Comparison of ENCODE assay signal across 26 cellular contexts in the genomic region with DNA sequence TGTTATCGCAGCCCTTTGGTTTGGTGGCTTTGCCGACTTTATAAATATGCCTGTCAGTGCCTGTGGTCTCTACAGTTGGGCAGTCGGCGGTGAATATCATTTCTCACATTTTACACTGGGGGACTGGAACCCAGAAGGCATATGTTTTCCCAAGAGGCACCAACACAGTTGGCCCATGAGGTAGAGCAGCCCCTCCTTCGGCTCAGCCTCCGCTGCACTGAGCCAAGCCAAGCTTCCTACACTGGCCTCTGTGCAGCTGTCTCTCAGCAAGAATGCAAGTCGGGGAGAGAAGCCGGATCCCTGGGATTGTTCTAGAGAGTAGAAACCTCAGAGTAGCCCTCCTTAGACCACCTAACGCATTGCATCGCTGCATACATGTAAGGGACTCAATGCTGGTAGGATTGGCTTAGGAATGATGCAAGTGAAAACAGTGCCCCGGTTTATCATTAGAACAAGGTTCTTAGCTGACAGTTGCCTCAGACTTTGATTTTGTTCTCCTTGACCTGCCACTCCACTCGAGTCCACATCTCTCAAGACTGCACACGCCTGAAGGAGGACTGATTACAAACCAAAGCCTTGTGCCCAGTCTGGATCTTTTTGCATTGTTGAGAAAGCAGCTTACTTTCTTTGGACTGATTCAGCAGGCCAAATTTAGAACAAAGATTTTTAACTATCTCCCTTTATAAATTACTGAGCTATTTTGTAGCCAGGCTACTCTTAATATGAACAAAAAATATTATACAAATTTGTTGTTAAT.
DNase-seq lines count a peak whose midpoint lies in the region; ATAC-seq and TF ChIP-seq lines count a peak whose summit lies in the region.
"Had no signal": no experiment of that assay in that cellular context is flagged by ENCODE, and none has a peak within 500 bp of the region (broad histone marks: within the 10 kb centered on the region; RNA-seq: fewer than 3 reads in every experiment).

No MANE protein-coding gene starts in this region.

- no peaks in the 10 kb centered on the region for H3K27me3 Mint-ChIP-seq in CD4-positive, alpha-beta T cell
- H3K27me3 Mint-ChIP-seq: activated B cell treated with CpG ODN at 0.5 μM for 24 hours; activated naive CD8-positive, alpha-beta T cell had no signal

- intact Hi-C loops in heart left ventricle (cut with DNase I), result loop anchor here in 2 of 10 donors (5.0 kb wide), 2 partner anchors 47 to 67 kb away; no protein-coding TSS in a partner anchor
- intact Hi-C loops in transverse colon (cut with DNase I; ENCODE audit: low total_unique reads), result no loop called here
- intact Hi-C loops in CD4-positive, alpha-beta T cell (cut with DNase I, micrococcal nuclease), result no loop called here

- WGBS in heart left ventricle, 4 donors, result 64 to 70% (median 68%) methylated on average over 12 to 13 of the region's 13 CpGs
- WGBS in transverse colon (ENCODE audit: low coverage in 1 of 2), 2 donors, result 77 to 78% methylated on average over 4 to 13 of the region's 13 CpGs

- no peaks in the 10 kb centered on the region for H3K9me3 ChIP-seq in heart left ventricle
- no peaks in the 10 kb centered on the region for H3K9me3 ChIP-seq in osteoblast (ENCODE audit: low read depth, low read length)
- H3K9me3 ChIP-seq in transverse colon, result no peaks in the 10 kb centered on the region
- H3K9me3 ChIP-seq in CD4-positive, alpha-beta T cell (ENCODE audit: control insufficient read depth, low read length), result no peaks in the 10 kb centered on the region
- H3K9me3 ChIP-seq: upper lobe of right lung had no signal

- peaks cover 66% of the 10 kb centered on the region for H3K36me3 Mint-ChIP-seq in CD4-positive, alpha-beta T cell (ENCODE audit: low read depth)

- no peaks in the 10 kb centered on the region for H4K20me1 ChIP-seq in osteoblast (ENCODE audit: insufficient read depth, low read length)

- H3K4me3 ChIP-seq in heart left ventricle, result no peak overlapping the region
- H3K4me3 ChIP-seq in osteoblast (ENCODE audit: insufficient read depth, low read length), result no peak overlapping the region
- H3K4me3 ChIP-seq in transverse colon, result no peak overlapping the region
- H3K4me3 ChIP-seq: upper lobe of right lung had no signal

- TF ChIP-seq POLR2A in heart left ventricle (IDR thresholded peaks at IDR 0.05) (no peak), transverse colon (IDR thresholded peaks at IDR 0.05) (no peak)

- in situ Hi-C loops in transverse colon (cut with MboI; ENCODE audit: low pct_ligation_motif_present in 1 of 4, low pct_unique_long_range_greater_than_20kb in 1 of 4, low sequenced_read_pairs in 3 of 4), result no loop called here

- no peak for TF ChIP-seq EP300 in transverse colon (IDR thresholded peaks at IDR 0.05; ENCODE audit: low read depth)

- peak overlapping the region in 9 of 12 donors; percentile 18 to 68 (median 53) for H3K27ac ChIP-seq in heart left ventricle
- H3K27ac ChIP-seq in osteoblast (ENCODE audit: low read depth, low read length), result peak overlapping the region; percentile 70
- H3K27ac ChIP-seq in transverse colon, result peak overlapping the region; percentile 1 to 74 (median 66)
- no peak overlapping the region for H3K27ac ChIP-seq in CD4-positive, alpha-beta T cell (ENCODE audit: low read depth, low read length)
- H3K27ac ChIP-seq: 22Rv1, upper lobe of right lung had no signal

- POLR2A ChIA-PET in CD4-positive, alpha-beta T cell (lab: Charles Lee), result no interaction called here

- H3K4me1 Mint-ChIP-seq in CD4-positive, alpha-beta T cell (ENCODE audit: low read depth), result peaks cover 18% of the 10 kb centered on the region

- ATAC-seq in heart left ventricle, result peak in 3 of 4 donors; percentile 12 to 35 (median 29)
- no peak for ATAC-seq in GM21367 (IDR thresholded peaks at IDR 0.05; ENCODE audit: unreplicated experiment)
- no peak for ATAC-seq in CD4-positive, alpha-beta T cell (ENCODE audit: poor library complexity)
- ATAC-seq: activated CD8-positive, alpha-beta T cell treated with anti-CD3 and anti-CD28 coated beads, Interleukin-2, amount 10 ng/mL, durations not matched to agents 7 days and 5 days; activated T-cell treated with anti-CD3 and anti-CD28 coated beads, Interleukin-2, amount 50 U/mL, for 72 hours; HCT116; stimulated activated effector memory CD8-positive, alpha-beta T cell treated with anti-CD3 and anti-CD28 coated beads, Interleukin-12 subunit alpha, Interleukin-12 subunit beta, amount 100 ng/mL, for 72 hours; upper lobe of right lung had no signal

- H3K27me3 ChIP-seq in heart left ventricle (no peaks in the 10 kb centered on the region), osteoblast (ENCODE audit: insufficient read depth, low read length) (no peaks in the 10 kb centered on the region), transverse colon (no peaks in the 10 kb centered on the region)
- H3K27me3 ChIP-seq in CD4-positive, alpha-beta T cell (ENCODE audit: control insufficient read depth, insufficient read depth, low read length), result no peaks in the 10 kb centered on the region
- H3K27me3 ChIP-seq: upper lobe of right lung had no signal

- H3K4me3 Mint-ChIP-seq in CD4-positive, alpha-beta T cell, result no peak overlapping the region
- H3K4me3 Mint-ChIP-seq: activated B cell treated with CpG ODN at 0.5 μM for 24 hours; activated CD8-positive, alpha-beta T cell treated with anti-CD3 and anti-CD28 coated beads, Interleukin-2, amount 10 ng/mL, durations not matched to agents 7 days and 5 days; activated naive CD8-positive, alpha-beta T cell; activated T-cell treated with anti-CD3 and anti-CD28 coated beads, Interleukin-2, amount 50 U/mL, for 72 hours; CD14-positive monocyte; stimulated activated effector memory CD8-positive, alpha-beta T cell treated with anti-CD3 and anti-CD28 coated beads, Interleukin-12 subunit alpha, Interleukin-12 subunit beta, amount 100 ng/mL, for 72 hours; T-helper 1 cell treated with Interleukin-12 subunit alpha and Interleukin-12 subunit beta and Interleukin-4 antibody, amounts not matched to agents 30 μg/mL and 1 μg/mL, for 36 hours had no signal

- no peak overlapping the region for H2AFZ ChIP-seq in osteoblast (ENCODE audit: low read length)

- CTCF ChIA-PET in CD4-positive, alpha-beta T cell (lab: Charles Lee), result interaction anchor here (0.7 kb wide), 1 partner anchor 10 kb away, joined by 3 read pairs; no protein-coding TSS in a partner anchor

- H3K36me3 ChIP-seq in heart left ventricle (peaks cover 0 to 39% (median 19%) of the 10 kb centered on the region in 9 donors), osteoblast (ENCODE audit: insufficient read depth, low read length) (peaks cover 5% of the 10 kb centered on the region), transverse colon (no peaks in the 10 kb centered on the region)

- no peak overlapping the region for H3K27ac Mint-ChIP-seq in CD4-positive, alpha-beta T cell
- H3K27ac Mint-ChIP-seq: activated B cell treated with CpG ODN at 0.5 μM for 24 hours; activated CD8-positive, alpha-beta T cell treated with anti-CD3 and anti-CD28 coated beads, Interleukin-2, amount 10 ng/mL, durations not matched to agents 7 days and 5 days; activated naive CD8-positive, alpha-beta T cell; activated T-cell treated with anti-CD3 and anti-CD28 coated beads, Interleukin-2, amount 50 U/mL, for 72 hours; stimulated activated effector memory CD8-positive, alpha-beta T cell treated with anti-CD3 and anti-CD28 coated beads, Interleukin-12 subunit alpha, Interleukin-12 subunit beta, amount 100 ng/mL, for 72 hours; T-helper 1 cell treated with Interleukin-12 subunit alpha and Interleukin-12 subunit beta and Interleukin-4 antibody, amounts not matched to agents 30 μg/mL and 1 μg/mL, for 36 hours had no signal

- DNase-seq in DMS 273 (lab: John Stamatoyannopoulos, UW; ENCODE audit: unreplicated experiment) (peak; percentile 5), DMS 273 treated with DMSO at 0.1 percent for 48 hours (lab: John Stamatoyannopoulos, UW) (no peak), heart left ventricle (no peak), osteoblast (ENCODE audit: insufficient read length, low spot score, missing footprints) (no peak), transverse colon (no peak), NCI-H524 treated with DMSO at 0.1 percent for 48 hours (lab: John Stamatoyannopoulos, UW) (no peak)
- DNase-seq in CD4-positive, alpha-beta T cell, result no peak
- DNase-seq: activated B cell treated with CpG ODN at 0.5 μM for 24 hours; activated CD8-positive, alpha-beta T cell treated with anti-CD3 and anti-CD28 coated beads, Interleukin-2, amount 10 ng/mL, durations not matched to agents 7 days and 5 days; activated T-cell treated with anti-CD3 and anti-CD28 coated beads, Interleukin-2, amount 50 U/mL, for 72 hours; caudate nucleus; effector CD8-positive, alpha-beta T cell; hippocampal formation; kidney glomerular epithelial cell; midbrain; nucleus accumbens; SHP77; stimulated activated CD4-positive, alpha-beta T cell treated with anti-CD3 and anti-CD28 coated beads, Interleukin-12 subunit alpha, Interleukin-12 subunit beta, amount 100 ng/mL, for 4 hours; upper lobe of right lung had no signal

- TF ChIP-seq CTCF in heart left ventricle (IDR thresholded peaks at IDR 0.05) (no peak), osteoblast (IDR thresholded peaks at IDR 0.05; ENCODE audit: extremely low read depth, low read depth, low read length) (no peak), transverse colon (IDR thresholded peaks at IDR 0.05) (no peak)
- no peak for TF ChIP-seq CTCF in CD4-positive, alpha-beta T cell (IDR thresholded peaks at IDR 0.05)

- H3K79me2 ChIP-seq in osteoblast (ENCODE audit: insufficient read depth, low read length), result peaks cover 3% of the 10 kb centered on the region

- peak overlapping the region; percentile 27 for H3K4me2 ChIP-seq in osteoblast (ENCODE audit: insufficient read depth, low read length)

- H3K4me1 ChIP-seq in heart left ventricle (peaks cover 0 to 81% (median 58%) of the 10 kb centered on the region in 12 donors), osteoblast (ENCODE audit: insufficient read depth, low read length) (peaks cover 46% of the 10 kb centered on the region), transverse colon (peaks cover 15 to 63% (median 35%) of the 10 kb centered on the region in 4 donors)
- H3K4me1 ChIP-seq: upper lobe of right lung had no signal

- no peaks in the 10 kb centered on the region for H3K9me3 Mint-ChIP-seq in CD4-positive, alpha-beta T cell
- H3K9me3 Mint-ChIP-seq: activated B cell treated with CpG ODN at 0.5 μM for 24 hours; activated T-cell treated with anti-CD3 and anti-CD28 coated beads, Interleukin-2, amount 50 U/mL, for 72 hours; CD14-positive monocyte; stimulated activated effector memory CD8-positive, alpha-beta T cell treated with anti-CD3 and anti-CD28 coated beads, Interleukin-12 subunit alpha, Interleukin-12 subunit beta, amount 100 ng/mL, for 72 hours; T-helper 1 cell treated with Interleukin-12 subunit alpha and Interleukin-12 subunit beta and Interleukin-4 antibody, amounts not matched to agents 30 μg/mL and 1 μg/mL, for 36 hours had no signal

Comparison
In these comparisons a context has a peak if more than half of its experiments do, and no peak if none do; other contexts are left out.
1. ATAC-seq: peak in heart left ventricle (3 of 4); none in GM21367 (single experiment) and CD4-positive, alpha-beta T cell (single experiment).